ENCODE assay signal across 1 cellular context in the genomic region with DNA sequence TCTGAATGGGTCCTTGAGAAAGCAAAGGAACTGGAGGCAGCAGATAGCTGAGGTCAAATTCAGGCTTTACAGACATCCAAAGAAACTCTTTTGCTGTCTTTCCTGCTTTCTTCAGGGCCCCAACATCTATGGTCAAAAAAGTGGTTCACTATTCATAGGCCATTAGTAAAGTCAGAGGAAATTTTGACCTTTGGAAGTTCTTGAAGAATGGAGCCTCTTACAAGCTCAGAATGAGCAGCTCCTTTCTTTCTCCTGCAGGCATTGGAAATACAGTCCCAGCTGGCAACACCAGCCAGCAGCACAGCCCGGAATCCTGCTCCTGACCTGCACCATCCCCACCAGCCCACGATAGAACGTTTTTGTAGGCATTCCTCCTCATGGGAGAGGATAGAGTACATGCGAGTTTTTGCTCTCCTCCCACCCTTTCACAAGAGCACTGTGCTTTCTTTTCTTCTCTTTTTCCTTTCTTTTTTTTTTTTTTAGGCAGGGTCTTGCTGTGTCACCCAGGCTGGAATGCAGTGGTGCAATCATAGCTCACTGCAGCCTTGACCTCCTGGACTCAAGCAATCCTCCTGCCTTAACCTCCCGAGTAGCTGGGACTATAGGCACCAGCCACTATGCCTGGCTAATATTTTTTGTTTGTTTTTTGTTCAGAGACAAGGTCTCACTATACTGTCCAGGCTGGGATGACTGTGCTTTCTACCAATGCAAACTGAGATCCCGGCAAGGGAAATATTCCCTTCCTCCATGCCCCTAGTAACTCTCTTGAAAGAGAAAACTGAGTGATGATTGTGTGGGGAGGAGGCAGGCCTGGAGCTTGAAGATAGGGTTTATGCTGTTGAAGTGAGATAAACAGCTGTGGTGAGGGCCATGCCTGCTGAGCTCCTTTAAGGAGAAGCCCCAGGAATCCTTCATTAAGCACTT.
TF ChIP-seq lines count a peak whose summit lies in the region.

No MANE protein-coding gene starts in this region.

TF ChIP-seq in K562, 482 proteins besides CTCF, POLR2A, EP300 and RAD21 (continued from another document and continues in another):
- TF ChIP-seq ZNF740 (CRISPR knock-in tag; IDR thresholded peaks at IDR 0.05) = 0 out of 2 replicates have a peak, but pooled peaks have one; percentile 59
- TF ChIP-seq ZNF740 (tag; IDR thresholded peaks at IDR 0.05) = no peak
- TF ChIP-seq SOX6 (IDR thresholded peaks at IDR 0.05) = peak; percentile 96
- TF ChIP-seq PRPF4 (IDR thresholded peaks at IDR 0.05; ENCODE audit: insufficient read depth, low read depth, low read length, poor library complexity, severe bottlenecking) = no peak
- TF ChIP-seq BRF1 (IDR thresholded peaks at IDR 0.05; ENCODE audit: borderline replicate concordance, extremely low read depth, insufficient read length) = no peak
- TF ChIP-seq KDM2B (CRISPR knock-in tag; IDR thresholded peaks at IDR 0.05) = 0 out of 2 replicates have a peak, but pooled peaks have one; percentile 15
- peak; percentile 89 for TF ChIP-seq KHSRP (IDR thresholded peaks at IDR 0.05)
- TF ChIP-seq, protein P1, sequence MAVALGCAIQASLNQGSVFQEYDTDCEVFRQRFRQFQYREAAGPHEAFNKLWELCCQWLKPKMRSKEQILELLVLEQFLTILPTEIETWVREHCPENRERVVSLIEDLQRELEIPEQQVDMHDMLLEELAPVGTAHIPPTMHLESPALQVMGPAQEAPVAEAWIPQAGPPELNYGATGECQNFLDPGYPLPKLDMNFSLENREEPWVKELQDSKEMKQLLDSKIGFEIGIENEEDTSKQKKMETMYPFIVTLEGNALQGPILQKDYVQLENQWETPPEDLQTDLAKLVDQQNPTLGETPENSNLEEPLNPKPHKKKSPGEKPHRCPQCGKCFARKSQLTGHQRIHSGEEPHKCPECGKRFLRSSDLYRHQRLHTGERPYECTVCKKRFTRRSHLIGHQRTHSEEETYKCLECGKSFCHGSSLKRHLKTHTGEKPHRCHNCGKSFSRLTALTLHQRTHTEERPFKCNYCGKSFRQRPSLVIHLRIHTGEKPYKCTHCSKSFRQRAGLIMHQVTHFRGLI (CRISPR knock-in tag; IDR thresholded peaks at IDR 0.05) = peak; percentile 46; the same call in 1 of the 2 replicates
- TF ChIP-seq OTX1 (CRISPR knock-in tag; IDR thresholded peaks at IDR 0.05) = 0 out of 2 replicates have a peak, but pooled peaks have one; percentile 4
- TF ChIP-seq ZNF24 (IDR thresholded peaks at IDR 0.05) = peak; percentile 88
- TF ChIP-seq ZBED1 (IDR thresholded peaks at IDR 0.05) = peak; percentile 96
- TF ChIP-seq ZNF551 (CRISPR knock-in tag; IDR thresholded peaks at IDR 0.05) = no peak
- TF ChIP-seq HNRNPUL1 (IDR thresholded peaks at IDR 0.05; ENCODE audit: low read length) = no peak
- no peak for TF ChIP-seq FUS (optimal IDR thresholded peaks at IDR 0.05; ENCODE audit: low read depth, low read length)
- peak; percentile 94 for TF ChIP-seq SMAD1 (IDR thresholded peaks at IDR 0.05; ENCODE audit: low read depth, low read length, partially characterized antibody)
- no peak; the same call in 1 of the 2 replicates for TF ChIP-seq KAT7 (CRISPR knock-in tag; IDR thresholded peaks at IDR 0.05; ENCODE audit: borderline replicate concordance)
- peak; percentile 87 to 88 for TF ChIP-seq MAZ (CRISPR knock-in tag; conservative IDR thresholded peaks at IDR 0.05 in 1 of 2, IDR thresholded peaks at IDR 0.05 in 1 of 2)
- peak; percentile 68; the same call in 1 of the 2 replicates for TF ChIP-seq CREB1 (IDR thresholded peaks at IDR 0.05)
- peak; percentile 8; the same call in 1 of the 2 replicates for TF ChIP-seq CREB1 (CRISPR knock-in tag; IDR thresholded peaks at IDR 0.05)
- TF ChIP-seq, protein P2, sequence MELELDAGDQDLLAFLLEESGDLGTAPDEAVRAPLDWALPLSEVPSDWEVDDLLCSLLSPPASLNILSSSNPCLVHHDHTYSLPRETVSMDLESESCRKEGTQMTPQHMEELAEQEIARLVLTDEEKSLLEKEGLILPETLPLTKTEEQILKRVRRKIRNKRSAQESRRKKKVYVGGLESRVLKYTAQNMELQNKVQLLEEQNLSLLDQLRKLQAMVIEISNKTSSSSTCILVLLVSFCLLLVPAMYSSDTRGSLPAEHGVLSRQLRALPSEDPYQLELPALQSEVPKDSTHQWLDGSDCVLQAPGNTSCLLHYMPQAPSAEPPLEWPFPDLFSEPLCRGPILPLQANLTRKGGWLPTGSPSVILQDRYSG (tag; conservative IDR thresholded peaks at IDR 0.05; ENCODE audit: low read depth) = no peak; the same call in 1 of the 2 replicates
- no peak for TF ChIP-seq PTRF (tag; IDR thresholded peaks at IDR 0.05)
- TF ChIP-seq DNMT1 (IDR thresholded peaks at IDR 0.05) = no peak
- TF ChIP-seq TCFL5 (CRISPR knock-in tag; conservative IDR thresholded peaks at IDR 0.05) = no peak
- TF ChIP-seq ZNF780A (CRISPR knock-in tag; IDR thresholded peaks at IDR 0.05) = no peak
- TF ChIP-seq HBP1 (CRISPR knock-in tag; IDR thresholded peaks at IDR 0.05) = no peak
- TF ChIP-seq PHF21A (IDR thresholded peaks at IDR 0.05; ENCODE audit: borderline replicate concordance, low read depth) = no peak
- peak; percentile 95 for TF ChIP-seq CCNT2 (IDR thresholded peaks at IDR 0.05; ENCODE audit: borderline replicate concordance, extremely low read depth, insufficient read length, low read depth, low read length)
- peak; percentile 36 to 56; a peak in 2 of 4 replicates for TF ChIP-seq FOXK2 (conservative IDR thresholded peaks at IDR 0.05 in 1 of 2, IDR thresholded peaks at IDR 0.05 in 1 of 2; ENCODE audit: low read depth in 2 of 2)
- 0 out of 2 replicates have a peak, but pooled peaks have one; percentile 15 for TF ChIP-seq ZNF511 (CRISPR knock-in tag; IDR thresholded peaks at IDR 0.05)
- TF ChIP-seq ARID2 (IDR thresholded peaks at IDR 0.05) = peak; percentile 44; the same call in 1 of the 2 replicates
- TF ChIP-seq ADNP (tag; IDR thresholded peaks at IDR 0.05) = no peak
- TF ChIP-seq ARHGAP35 (IDR thresholded peaks at IDR 0.05; ENCODE audit: partially characterized antibody) = no peak
- TF ChIP-seq SPI1 (IDR thresholded peaks at IDR 0.05; ENCODE audit: borderline replicate concordance, low read depth, low read length) = no peak
- no peak for TF ChIP-seq SMAD2 (IDR thresholded peaks at IDR 0.05; ENCODE audit: low read depth, low read length)
- no peak for TF ChIP-seq THAP7 (CRISPR knock-in tag; IDR thresholded peaks at IDR 0.05)
- peak; percentile 61 for TF ChIP-seq TAF1 (IDR thresholded peaks at IDR 0.05; ENCODE audit: control insufficient read depth, extremely low read depth, insufficient read depth, low read length, severe bottlenecking)
- TF ChIP-seq RBM14 (IDR thresholded peaks at IDR 0.05; ENCODE audit: borderline replicate concordance, insufficient read depth, low read depth, low read length) = no peak
- TF ChIP-seq, protein P3, sequence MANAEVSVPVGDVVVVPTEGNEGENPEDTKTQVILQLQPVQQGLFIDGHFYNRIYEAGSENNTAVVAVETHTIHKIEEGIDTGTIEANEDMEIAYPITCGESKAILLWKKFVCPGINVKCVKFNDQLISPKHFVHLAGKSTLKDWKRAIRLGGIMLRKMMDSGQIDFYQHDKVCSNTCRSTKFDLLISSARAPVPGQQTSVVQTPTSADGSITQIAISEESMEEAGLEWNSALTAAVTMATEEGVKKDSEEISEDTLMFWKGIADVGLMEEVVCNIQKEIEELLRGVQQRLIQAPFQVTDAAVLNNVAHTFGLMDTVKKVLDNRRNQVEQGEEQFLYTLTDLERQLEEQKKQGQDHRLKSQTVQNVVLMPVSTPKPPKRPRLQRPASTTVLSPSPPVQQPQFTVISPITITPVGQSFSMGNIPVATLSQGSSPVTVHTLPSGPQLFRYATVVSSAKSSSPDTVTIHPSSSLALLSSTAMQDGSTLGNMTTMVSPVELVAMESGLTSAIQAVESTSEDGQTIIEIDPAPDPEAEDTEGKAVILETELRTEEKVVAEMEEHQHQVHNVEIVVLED (CRISPR knock-in tag; IDR thresholded peaks at IDR 0.05) = 0 out of 2 replicates have a peak, but pooled peaks have one; percentile 13
- peak; percentile 86 for TF ChIP-seq CREM (IDR thresholded peaks at IDR 0.05; ENCODE audit: low read depth)
- TF ChIP-seq SNAPC5 (CRISPR knock-in tag; IDR thresholded peaks at IDR 0.05) = no peak
- TF ChIP-seq POLR2AphosphoS2 (IDR thresholded peaks at IDR 0.05; ENCODE audit: low read length) = no peak
- peak; percentile 61 for TF ChIP-seq ETV1 (tag; conservative IDR thresholded peaks at IDR 0.05; ENCODE audit: low read depth)
- peak; percentile 98 for TF ChIP-seq ZNF121 (CRISPR knock-in tag; conservative IDR thresholded peaks at IDR 0.05)
- TF ChIP-seq ZNF140 (CRISPR knock-in tag; IDR thresholded peaks at IDR 0.05) = no peak
- 0 out of 2 replicates have a peak, but pooled peaks have one; percentile 70 for TF ChIP-seq CCAR2 (IDR thresholded peaks at IDR 0.05; ENCODE audit: low read depth, low read length)
- TF ChIP-seq NKRF (IDR thresholded peaks at IDR 0.05; ENCODE audit: borderline replicate concordance) = no peak; the same call in 1 of the 2 replicates
- no peak for TF ChIP-seq CHCHD3 (CRISPR knock-in tag; IDR thresholded peaks at IDR 0.05)
- no peak for TF ChIP-seq HMGXB4 (CRISPR knock-in tag; IDR thresholded peaks at IDR 0.05)
- peak; percentile 64 for TF ChIP-seq ZBTB17 (CRISPR knock-in tag; IDR thresholded peaks at IDR 0.05)
- TF ChIP-seq ZNF41 (CRISPR knock-in tag; conservative IDR thresholded peaks at IDR 0.05) = 0 out of 2 replicates have a peak, but pooled peaks have one; percentile 52
- TF ChIP-seq MEF2A (IDR thresholded peaks at IDR 0.05; ENCODE audit: control insufficient read depth, low read depth, low read length) = peak; percentile 66; the same call in 1 of the 2 replicates
- no peak for TF ChIP-seq SRSF9 (IDR thresholded peaks at IDR 0.05; ENCODE audit: borderline replicate concordance, low read depth, low read length)
- no peak for TF ChIP-seq ZFP1 (CRISPR knock-in tag; IDR thresholded peaks at IDR 0.05)
- peak; percentile 53; the same call in 1 of the 2 replicates for TF ChIP-seq NCOA6 (IDR thresholded peaks at IDR 0.05)
- TF ChIP-seq SIRT6 (IDR thresholded peaks at IDR 0.05; ENCODE audit: low read depth, low read length) = no peak
- TF ChIP-seq EWSR1 (IDR thresholded peaks at IDR 0.05; ENCODE audit: borderline replicate concordance, low read depth, partially characterized antibody) = no peak
- TF ChIP-seq TOE1 (IDR thresholded peaks at IDR 0.05; ENCODE audit: borderline replicate concordance) = peak; percentile 75
- no peak for TF ChIP-seq TOE1 (CRISPR knock-in tag; IDR thresholded peaks at IDR 0.05; ENCODE audit: borderline replicate concordance, low read depth)
- no peak for TF ChIP-seq ZNF165 (CRISPR knock-in tag; IDR thresholded peaks at IDR 0.05; ENCODE audit: borderline replicate concordance)
